ENCODE assay signal across 1 cellular context in genomic region chr6:110183292-110183691, GRCh38.
TF ChIP-seq lines count a peak whose summit lies in the region.

No MANE protein-coding gene starts in this region.

TF ChIP-seq in GM12878, 131 proteins besides CTCF, POLR2A, EP300 and RAD21:
- TF ChIP-seq MTA3 (IDR thresholded peaks at IDR 0.05; ENCODE audit: borderline replicate concordance, low read length) (no peak), WRNIP1 (IDR thresholded peaks at IDR 0.05; ENCODE audit: borderline replicate concordance, low read depth, low read length) (no peak), RELB (IDR thresholded peaks at IDR 0.05; ENCODE audit: low read depth) (no peak), ETV6 (conservative IDR thresholded peaks at IDR 0.05 in 1 of 2, IDR thresholded peaks at IDR 0.05 in 1 of 2; ENCODE audit: borderline replicate concordance in 1 of 2, low read depth in 1 of 2) (no peak), SREBF2 (IDR thresholded peaks at IDR 0.05; ENCODE audit: low read length) (no peak), TAF1 (IDR thresholded peaks at IDR 0.05; ENCODE audit: borderline replicate concordance, low read depth, low read length) (no peak), ZNF274 (IDR thresholded peaks at IDR 0.05; ENCODE audit: insufficient read depth, insufficient read length) (no peak), CREB1 (IDR thresholded peaks at IDR 0.05; ENCODE audit: low read depth) (no peak), ELK1 (IDR thresholded peaks at IDR 0.05; ENCODE audit: low read depth, low read length) (no peak), RFX5 (IDR thresholded peaks at IDR 0.05; ENCODE audit: low read depth, low read length) (no peak), TARDBP (IDR thresholded peaks at IDR 0.05; ENCODE audit: borderline replicate concordance) (no peak), RUNX3 (IDR thresholded peaks at IDR 0.05; ENCODE audit: low read length) (no peak), SRF (IDR thresholded peaks at IDR 0.05; ENCODE audit: low read depth in 2 of 2, low read length in 2 of 2) (no peak), HDAC2 (IDR thresholded peaks at IDR 0.05) (no peak), NRF1 (conservative IDR thresholded peaks at IDR 0.05; ENCODE audit: low read depth, low read length) (no peak), ATF7 (IDR thresholded peaks at IDR 0.05; ENCODE audit: low read depth) (no peak), ZNF384 (IDR thresholded peaks at IDR 0.05; ENCODE audit: borderline replicate concordance, low read depth, low read length) (no peak), MEF2B (IDR thresholded peaks at IDR 0.05; ENCODE audit: partially characterized antibody, poor library complexity, severe bottlenecking) (no peak), FOS (IDR thresholded peaks at IDR 0.05; ENCODE audit: borderline replicate concordance, extremely low read depth, insufficient read length) (no peak)
- TF ChIP-seq, protein P1, sequence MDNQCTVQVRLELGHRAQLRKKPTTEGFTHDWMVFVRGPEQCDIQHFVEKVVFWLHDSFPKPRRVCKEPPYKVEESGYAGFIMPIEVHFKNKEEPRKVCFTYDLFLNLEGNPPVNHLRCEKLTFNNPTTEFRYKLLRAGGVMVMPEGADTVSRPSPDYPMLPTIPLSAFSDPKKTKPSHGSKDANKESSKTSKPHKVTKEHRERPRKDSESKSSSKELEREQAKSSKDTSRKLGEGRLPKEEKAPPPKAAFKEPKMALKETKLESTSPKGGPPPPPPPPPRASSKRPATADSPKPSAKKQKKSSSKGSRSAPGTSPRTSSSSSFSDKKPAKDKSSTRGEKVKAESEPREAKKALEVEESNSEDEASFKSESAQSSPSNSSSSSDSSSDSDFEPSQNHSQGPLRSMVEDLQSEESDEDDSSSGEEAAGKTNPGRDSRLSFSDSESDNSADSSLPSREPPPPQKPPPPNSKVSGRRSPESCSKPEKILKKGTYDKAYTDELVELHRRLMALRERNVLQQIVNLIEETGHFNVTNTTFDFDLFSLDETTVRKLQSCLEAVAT (IDR thresholded peaks at IDR 0.05), result no peak
